ENCODE assay signal across 2 cellular contexts in genomic region chr7:103823084-103823483, GRCh38.
TF ChIP-seq lines count a peak whose summit lies in the region.

No MANE protein-coding gene starts in this region.

TF ChIP-seq in K562, 482 proteins besides CTCF, POLR2A, EP300 and RAD21:
- peak in 1 of 2 experiments; percentile 69; a peak in 1 of 3 replicates for TF ChIP-seq CBX3 (IDR thresholded peaks at IDR 0.05; ENCODE audit: borderline replicate concordance in 1 of 2, low read length in 2 of 2)
- TF ChIP-seq ZNF507 (tag; conservative IDR thresholded peaks at IDR 0.05): peak; percentile 100
- TF ChIP-seq NR0B1 (IDR thresholded peaks at IDR 0.05; ENCODE audit: partially characterized antibody): no peak
- no peak for TF ChIP-seq ZBTB2 (IDR thresholded peaks at IDR 0.05)
- TF ChIP-seq ZNF354B (CRISPR knock-in tag; IDR thresholded peaks at IDR 0.05): peak; percentile 94
- no peak for TF ChIP-seq MTA3 (IDR thresholded peaks at IDR 0.05; ENCODE audit: borderline replicate concordance)
- peak; percentile 61 for TF ChIP-seq RBM25 (IDR thresholded peaks at IDR 0.05; ENCODE audit: low read depth, low read length, severe bottlenecking)
TF ChIP-seq in K562: peak in this region for 4.

TF ChIP-seq in GM23338, 12 proteins besides CTCF, POLR2A, EP300 and RAD21:
- no peak for TF ChIP-seq JUNB (IDR thresholded peaks at IDR 0.05; ENCODE audit: unreplicated experiment)
- no peak for TF ChIP-seq ZNF331 (CRISPR knock-in tag; IDR thresholded peaks at IDR 0.05; ENCODE audit: low read depth)
- TF ChIP-seq NANOG (IDR thresholded peaks at IDR 0.05; ENCODE audit: borderline replicate concordance): no peak
- TF ChIP-seq POLR2AphosphoS5 (IDR thresholded peaks at IDR 0.05; ENCODE audit: low read depth): no peak
- no peak for TF ChIP-seq REST (IDR thresholded peaks at IDR 0.05; ENCODE audit: unreplicated experiment)
- TF ChIP-seq EZH2 (IDR thresholded peaks at IDR 0.05; ENCODE audit: low read depth, unreplicated experiment): no peak
- no peak for TF ChIP-seq EZH2phosphoT487 (IDR thresholded peaks at IDR 0.05; ENCODE audit: unreplicated experiment)
- TF ChIP-seq ZNF462 (CRISPR knock-in tag; IDR thresholded peaks at IDR 0.05): no peak
- no peak for TF ChIP-seq STAT1 (IDR thresholded peaks at IDR 0.05; ENCODE audit: unreplicated experiment)
- no peak for TF ChIP-seq CREB1 (CRISPR knock-in tag; IDR thresholded peaks at IDR 0.05; ENCODE audit: low read depth)
- TF ChIP-seq ZNF114 (CRISPR knock-in tag; IDR thresholded peaks at IDR 0.05): no peak
- no peak for TF ChIP-seq ETS1 (IDR thresholded peaks at IDR 0.05)
